8 cellular contexts compared by ENCODE assay signal in the genomic region with DNA sequence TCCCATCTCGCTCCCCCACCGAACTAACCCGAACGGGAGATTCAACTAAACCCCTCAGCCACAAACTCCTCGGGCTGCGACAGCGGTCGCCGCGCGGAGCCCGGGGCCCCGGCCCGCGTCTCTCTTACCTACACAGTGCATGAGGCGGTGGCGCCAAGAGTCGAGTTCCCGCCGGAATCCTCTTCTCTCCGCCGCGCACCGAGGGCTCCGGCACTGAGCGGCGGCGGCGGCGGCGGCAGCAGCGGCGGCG. TPM values are rescaled to one million over a fixed set of nuclear protein-coding genes. Genes with fewer than 3 reads are reported as not detected.
DNase-seq lines count a peak whose midpoint lies in the region; ATAC-seq, FAIRE-seq and TF ChIP-seq lines count a peak whose summit lies in the region.

No MANE protein-coding gene starts in this region.

- WGBS in small intestine, 3 donors: 0 to 2% (median 0%) methylated on average over 31 to 34 of the region's 34 CpGs

- no peak for TF ChIP-seq CTCF in WTC11 (IDR thresholded peaks at IDR 0.05)
- TF ChIP-seq CTCF in left ventricle myocardium inferior (IDR thresholded peaks at IDR 0.05; ENCODE audit: borderline replicate concordance): no peak

- POLR2A ChIA-PET in WTC11 (lab: Charles Lee): interaction anchor here (0.6 kb wide), 1 partner anchor 22 kb away, joined by 3 read pairs; no protein-coding TSS in a partner anchor

- CTCF ChIA-PET in WTC11 (lab: Charles Lee): no interaction called here

- no peak overlapping the region for H3K27ac Mint-ChIP-seq in WTC11

- peak overlapping the region; percentile 91 for H3K4me3 Mint-ChIP-seq in WTC11

- intact Hi-C loops in left ventricle myocardium inferior (cut with micrococcal nuclease): no loop called here

- H3K36me3 Mint-ChIP-seq in WTC11: no peaks in the 10 kb centered on the region

- peak; percentile 14 for ATAC-seq in GM18867 (IDR thresholded peaks at IDR 0.05; ENCODE audit: unreplicated experiment)
- peak; percentile 13 for ATAC-seq in HG02885 (IDR thresholded peaks at IDR 0.05; ENCODE audit: poor library complexity, unreplicated experiment)
- no peak for ATAC-seq in WTC11
- ATAC-seq in GM18519 (IDR thresholded peaks at IDR 0.05; ENCODE audit: low FRiP score, unreplicated experiment): no peak

- no peak for FAIRE-seq in small intestine (lab: Jason Lieb, UNC)

- H3K9me3 Mint-ChIP-seq in WTC11: no peaks in the 10 kb centered on the region

- no peaks in the 10 kb centered on the region for H3K9me3 ChIP-seq in left ventricle myocardium inferior (replicated peaks)
- H3K9me3 ChIP-seq in small intestine (ENCODE audit: control insufficient read depth, low read depth): no peaks in the 10 kb centered on the region

- no peaks in the 10 kb centered on the region for H3K27me3 ChIP-seq in left ventricle myocardium inferior (ENCODE audit: low read depth)
- H3K27me3 ChIP-seq in small intestine (ENCODE audit: control insufficient read depth in 2 of 2, insufficient read depth in 2 of 2, low read length in 2 of 2): no peaks in the 10 kb centered on the region

- H3K4me1 Mint-ChIP-seq in WTC11: peaks cover 18% of the 10 kb centered on the region

- H3K4me3 ChIP-seq in left ventricle myocardium inferior: peak overlapping the region; percentile 92
- peak overlapping the region; percentile 94 for H3K4me3 ChIP-seq in small intestine (ENCODE audit: low read depth in 1 of 2, low read length in 2 of 2)

- H3K36me3 ChIP-seq in left ventricle myocardium inferior (no peaks in the 10 kb centered on the region), small intestine (ENCODE audit: control insufficient read depth in 2 of 2, insufficient read depth in 2 of 2, low read length in 2 of 2) (no peaks in the 10 kb centered on the region)

- H3K27ac ChIP-seq in left ventricle myocardium inferior (replicated peaks): peak overlapping the region; percentile 97
- peak overlapping the region; percentile 91 to 94 for H3K27ac ChIP-seq in small intestine (ENCODE audit: low read depth in 1 of 2, low read length in 1 of 2)

- H3K27me3 Mint-ChIP-seq in WTC11 (ENCODE audit: low read depth): peaks cover 31% of the 10 kb centered on the region

- DNase-seq in WTC11 (ENCODE audit: low spot score): no peak
- DNase-seq in left ventricle myocardium inferior: no peak
- no peak for DNase-seq in small intestine
- DNase-seq in AML-193 (lab: John Stamatoyannopoulos, UW): no peak
- no peak for DNase-seq in NCI-H82 (lab: John Stamatoyannopoulos, UW)

- peaks cover 37% of the 10 kb centered on the region for H3K4me1 ChIP-seq in left ventricle myocardium inferior
- no peaks in the 10 kb centered on the region for H3K4me1 ChIP-seq in small intestine (ENCODE audit: control insufficient read depth in 2 of 2, insufficient read depth in 1 of 2, low read depth in 1 of 2, low read length in 1 of 2)

TF ChIP-seq in WTC11, 78 proteins besides CTCF, POLR2A, EP300 and RAD21:
- TF ChIP-seq ELF4 (CRISPR knock-in tag; IDR thresholded peaks at IDR 0.05; ENCODE audit: low read depth) (no peak), MYBL2 (CRISPR knock-in tag; IDR thresholded peaks at IDR 0.05) (0 out of 2 replicates have a peak, but pooled peaks have one; percentile 35), NFATC4 (CRISPR knock-in tag; IDR thresholded peaks at IDR 0.05) (no peak), E2F5 (CRISPR knock-in tag; IDR thresholded peaks at IDR 0.05) (peak; percentile 25; the same call in 1 of the 2 replicates), NR1H2 (CRISPR knock-in tag; IDR thresholded peaks at IDR 0.05) (no peak)
- TF ChIP-seq, protein P1, sequence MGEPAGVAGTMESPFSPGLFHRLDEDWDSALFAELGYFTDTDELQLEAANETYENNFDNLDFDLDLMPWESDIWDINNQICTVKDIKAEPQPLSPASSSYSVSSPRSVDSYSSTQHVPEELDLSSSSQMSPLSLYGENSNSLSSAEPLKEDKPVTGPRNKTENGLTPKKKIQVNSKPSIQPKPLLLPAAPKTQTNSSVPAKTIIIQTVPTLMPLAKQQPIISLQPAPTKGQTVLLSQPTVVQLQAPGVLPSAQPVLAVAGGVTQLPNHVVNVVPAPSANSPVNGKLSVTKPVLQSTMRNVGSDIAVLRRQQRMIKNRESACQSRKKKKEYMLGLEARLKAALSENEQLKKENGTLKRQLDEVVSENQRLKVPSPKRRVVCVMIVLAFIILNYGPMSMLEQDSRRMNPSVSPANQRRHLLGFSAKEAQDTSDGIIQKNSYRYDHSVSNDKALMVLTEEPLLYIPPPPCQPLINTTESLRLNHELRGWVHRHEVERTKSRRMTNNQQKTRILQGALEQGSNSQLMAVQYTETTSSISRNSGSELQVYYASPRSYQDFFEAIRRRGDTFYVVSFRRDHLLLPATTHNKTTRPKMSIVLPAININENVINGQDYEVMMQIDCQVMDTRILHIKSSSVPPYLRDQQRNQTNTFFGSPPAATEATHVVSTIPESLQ (CRISPR knock-in tag; IDR thresholded peaks at IDR 0.05): no peak

RNA-seq across cellular contexts. Expression of gene LCORL, which starts 0.2 kb away (rescaled TPM):
- total RNA-seq in WTC11 (2021): 19.9 to 22.3 TPM (median 21.8 TPM) in 3 replicates
- 5.3 TPM for total RNA-seq in left ventricle myocardium inferior
- 1 to 10 TPM; 4.2 to 9.8 (median 9.2) TPM for polyA plus RNA-seq in small intestine

Comparison
In these comparisons a context has a peak if more than half of its experiments do, and no peak if none do; other contexts are left out.
1. ATAC-seq: peak in GM18867 (single experiment) and HG02885 (single experiment); none in WTC11 (single experiment) and GM18519 (single experiment).